In genomic region chr12:50110762-50111416, GRCh38 we compare ENCODE assay signal across 8 cellular contexts. TPM values are rescaled to one million over a fixed set of nuclear protein-coding genes. Genes with fewer than 3 reads are reported as not detected.
DNase-seq lines count a peak whose midpoint lies in the region; ATAC-seq and TF ChIP-seq lines count a peak whose summit lies in the region.

No MANE protein-coding gene starts in this region.

- H3K4me1 Mint-ChIP-seq in glutamatergic neuron (ENCODE audit: low read depth, unreplicated experiment) = peaks cover 9% of the 10 kb centered on the region

- H3K27ac ChIP-seq in VCaP (peak overlapping the region; percentile 63), osteoblast (ENCODE audit: low read depth, low read length) (peak overlapping the region; percentile 70)

- peaks cover 31% of the 10 kb centered on the region for H3K79me2 ChIP-seq in osteoblast (ENCODE audit: insufficient read depth, low read length)

- H3K36me3 ChIP-seq in osteoblast (ENCODE audit: insufficient read depth, low read length) = peaks cover 3% of the 10 kb centered on the region

- H3K4me3 Mint-ChIP-seq in glutamatergic neuron (ENCODE audit: unreplicated experiment) = peak overlapping the region; percentile 99

- peak overlapping the region; percentile 70 for H3K4me2 ChIP-seq in osteoblast (ENCODE audit: insufficient read depth, low read length)

- no peak for ATAC-seq in GM18870 (IDR thresholded peaks at IDR 0.05; ENCODE audit: unreplicated experiment)

- DNase-seq in ELF-1 (ENCODE audit: low read depth, low spot score) = peak; percentile 84
- peak; percentile 38 for DNase-seq in HS-27A (ENCODE audit: low read depth)
- DNase-seq in glutamatergic neuron = peak; percentile 56
- DNase-seq in osteoblast (ENCODE audit: insufficient read length, low spot score, missing footprints) = peak; percentile 90
- no peak for DNase-seq in stimulated activated CD4-positive, alpha-beta T cell treated with anti-CD3 and anti-CD28 coated beads, Interleukin-15, amount 100 ng/mL, for 24 hours
- no peak for DNase-seq in dedifferentiated amniotic fluid mesenchymal stem cell (ENCODE audit: extremely low spot score)

- H3K27me3 ChIP-seq in osteoblast (ENCODE audit: insufficient read depth, low read length) = no peaks in the 10 kb centered on the region

- H3K27ac Mint-ChIP-seq in glutamatergic neuron (ENCODE audit: unreplicated experiment) = peak overlapping the region; percentile 74

- H3K9me3 Mint-ChIP-seq in glutamatergic neuron (ENCODE audit: unreplicated experiment) = peaks cover 4% of the 10 kb centered on the region

- H3K9me3 ChIP-seq in osteoblast (ENCODE audit: low read depth, low read length) = no peaks in the 10 kb centered on the region

- peaks cover 6% of the 10 kb centered on the region for H3K27me3 Mint-ChIP-seq in glutamatergic neuron (ENCODE audit: unreplicated experiment)

- H3K4me3 ChIP-seq in osteoblast (ENCODE audit: insufficient read depth, low read length) = peak overlapping the region; percentile 30

- peaks cover 23% of the 10 kb centered on the region for H3K4me1 ChIP-seq in osteoblast (ENCODE audit: insufficient read depth, low read length)

- H3K36me3 Mint-ChIP-seq in glutamatergic neuron (ENCODE audit: unreplicated experiment) = no peaks in the 10 kb centered on the region

- peaks cover 3% of the 10 kb centered on the region for H4K20me1 ChIP-seq in osteoblast (ENCODE audit: insufficient read depth, low read length)

- H2AFZ ChIP-seq in osteoblast (ENCODE audit: low read length) = peak overlapping the region; percentile 80

- TF ChIP-seq CTCF in VCaP (conservative IDR thresholded peaks at IDR 0.05) (no peak), glutamatergic neuron (IDR thresholded peaks at IDR 0.05; ENCODE audit: partially characterized antibody, unreplicated experiment) (no peak), osteoblast (IDR thresholded peaks at IDR 0.05; ENCODE audit: extremely low read depth, low read depth, low read length) (no peak)

RNA-seq across cellular contexts. Expression of gene COX14, which starts 1.1 kb away (rescaled TPM):
- total RNA-seq in glutamatergic neuron (ENCODE audit: unreplicated experiment) (23.3 TPM), osteoblast (29.0 and 29.8 TPM in 2 replicates)

RNA-seq across cellular contexts. Expression of gene GPD1, which starts 7.1 kb away (rescaled TPM):
- total RNA-seq in glutamatergic neuron (ENCODE audit: unreplicated experiment) (0.81 TPM), osteoblast (under 0.01 TPM in 1 of 2 replicates, not detected in the other)

RNA-seq across cellular contexts. Expression of gene SMARCD1, which starts 25.7 kb away (rescaled TPM):
- 152 TPM for total RNA-seq in glutamatergic neuron (ENCODE audit: unreplicated experiment)
- total RNA-seq in osteoblast = 50.3 and 53.0 TPM in 2 replicates

RNA-seq across cellular contexts. Expression of gene ASIC1, which starts 53.5 kb away (rescaled TPM):
- total RNA-seq in glutamatergic neuron (ENCODE audit: unreplicated experiment) (451 TPM), osteoblast (0.72 and 0.88 TPM in 2 replicates)

RNA-seq across cellular contexts. Expression of gene CERS5, which starts 56.3 kb away (rescaled TPM):
- total RNA-seq in glutamatergic neuron (ENCODE audit: unreplicated experiment) (125 TPM), osteoblast (30.9 and 33.7 TPM in 2 replicates)

Comparison
In these comparisons a context has a peak if more than half of its experiments do, and no peak if none do; other contexts are left out.
1. DNase-seq: peak in ELF-1 (single experiment), HS-27A (single experiment), glutamatergic neuron (single experiment) and osteoblast (single experiment); none in stimulated activated CD4-positive, alpha-beta T cell treated with anti-CD3 and anti-CD28 coated beads, Interleukin-15, amount 100 ng/mL, for 24 hours (single experiment) and dedifferentiated amniotic fluid mesenchymal stem cell (single experiment).